9 cellular contexts compared by ENCODE assay signal in genomic region chr20:62977613-62978558, GRCh38. TPM values are rescaled to one million over a fixed set of nuclear protein-coding genes. Genes with fewer than 3 reads are reported as not detected.
DNase-seq lines count a peak whose midpoint lies in the region; ATAC-seq and TF ChIP-seq lines count a peak whose summit lies in the region.
"Had no signal": no experiment of that assay in that cellular context is flagged by ENCODE, and none has a peak within 500 bp of the region (broad histone marks: within the 10 kb centered on the region; RNA-seq: fewer than 3 reads in every experiment).

No MANE protein-coding gene starts in this region.

- peak overlapping the region; percentile 83 for H3K4me3 Mint-ChIP-seq in CD4-positive, alpha-beta T cell
- H3K4me3 Mint-ChIP-seq in glutamatergic neuron (ENCODE audit: unreplicated experiment) = no peak overlapping the region

- H3K27me3 ChIP-seq in CD4-positive, alpha-beta T cell (ENCODE audit: control insufficient read depth, insufficient read depth, low read length) = peaks cover 67% of the 10 kb centered on the region
- peaks cover 0 to 59% (median 30%) of the 10 kb centered on the region in 4 donors for H3K27me3 ChIP-seq in upper lobe of left lung

- POLR2A ChIA-PET in CD4-positive, alpha-beta T cell (lab: Charles Lee) = interaction anchor here (1.0 to 3.0 kb wide), 3 partner anchors 24 to 60 kb away, joined by 3 to 21 read pairs (median 3); partner anchors contain the start of gene DIDO1

- H3K9me3 ChIP-seq in CD4-positive, alpha-beta T cell (ENCODE audit: control insufficient read depth, low read length) = no peaks in the 10 kb centered on the region
- H3K9me3 ChIP-seq in upper lobe of left lung = no peaks in the 10 kb centered on the region

- H3K36me3 Mint-ChIP-seq in CD4-positive, alpha-beta T cell (ENCODE audit: low read depth) = no peaks in the 10 kb centered on the region
- H3K36me3 Mint-ChIP-seq in glutamatergic neuron (ENCODE audit: unreplicated experiment) = no peaks in the 10 kb centered on the region

- no peak for TF ChIP-seq POLR2A in upper lobe of left lung (IDR thresholded peaks at IDR 0.05)

- peaks cover 74% of the 10 kb centered on the region for H3K27me3 Mint-ChIP-seq in CD4-positive, alpha-beta T cell
- H3K27me3 Mint-ChIP-seq in glutamatergic neuron (ENCODE audit: unreplicated experiment) = peaks cover 3% of the 10 kb centered on the region

- WGBS in upper lobe of left lung, 2 donors = 56 to 57% methylated on average over 28 to 38 of the region's 38 CpGs

- H3K4me1 Mint-ChIP-seq in CD4-positive, alpha-beta T cell (ENCODE audit: low read depth) = peaks cover 38% of the 10 kb centered on the region
- peaks cover 26% of the 10 kb centered on the region for H3K4me1 Mint-ChIP-seq in glutamatergic neuron (ENCODE audit: low read depth, unreplicated experiment)

- intact Hi-C loops in CD4-positive, alpha-beta T cell (cut with DNase I, micrococcal nuclease) = no loop called here

- DNase-seq in CD4-positive, alpha-beta T cell = peak; percentile 49 to 93 (median 78)
- DNase-seq in HUDEP-2 (lab: John Stamatoyannopoulos, UW; ENCODE audit: unreplicated experiment in 76 of 76) (peak in 59 of 76 experiments; percentile 7 to 78 (median 44)), glutamatergic neuron (no peak), cortex of kidney (lab: John Stamatoyannopoulos, UW) (no peak), upper lobe of left lung (no peak), mesenteric fat pad (ENCODE audit: low spot score) (no peak)
- peak; percentile 76 for DNase-seq in activated CD4-positive, CD25-positive, alpha-beta regulatory T cell treated with anti-CD3 and anti-CD28 coated beads, Interleukin-2, amount 50 U/mL, for 72 hours

- peak; percentile 83 for ATAC-seq in CD4-positive, alpha-beta T cell (ENCODE audit: poor library complexity)
- ATAC-seq in GM19397 (IDR thresholded peaks at IDR 0.05; ENCODE audit: unreplicated experiment) = peak; percentile 49
- no peak for ATAC-seq in upper lobe of left lung (ENCODE audit: low FRiP score in 2 of 2)

- H3K4me3 ChIP-seq in upper lobe of left lung = no peak overlapping the region

- CTCF ChIA-PET in CD4-positive, alpha-beta T cell (lab: Charles Lee) = interaction anchor here (0.5 to 3.3 kb wide), 2 partner anchors 31 to 74 kb away, joined by 3 to 24 read pairs; no protein-coding TSS in a partner anchor

- peak overlapping the region; percentile 80 for H3K27ac Mint-ChIP-seq in CD4-positive, alpha-beta T cell
- H3K27ac Mint-ChIP-seq in glutamatergic neuron (ENCODE audit: unreplicated experiment) = peak overlapping the region; percentile 68

- H3K9me3 Mint-ChIP-seq in CD4-positive, alpha-beta T cell = no peaks in the 10 kb centered on the region
- H3K9me3 Mint-ChIP-seq in glutamatergic neuron (ENCODE audit: unreplicated experiment) = peaks cover 9% of the 10 kb centered on the region

- no peak for TF ChIP-seq EP300 in upper lobe of left lung (IDR thresholded peaks at IDR 0.05)

- no peaks in the 10 kb centered on the region for H3K36me3 ChIP-seq in upper lobe of left lung

- no peak overlapping the region for H3K27ac ChIP-seq in CD4-positive, alpha-beta T cell (ENCODE audit: low read depth, low read length)
- no peak overlapping the region for H3K27ac ChIP-seq in upper lobe of left lung
- H3K27ac ChIP-seq: epithelial cell of prostate had no signal

- H3K4me1 ChIP-seq in upper lobe of left lung = peaks cover 2 to 20% (median 3%) of the 10 kb centered on the region in 4 donors

- TF ChIP-seq CTCF in CD4-positive, alpha-beta T cell (IDR thresholded peaks at IDR 0.05) = no peak
- TF ChIP-seq CTCF in glutamatergic neuron (IDR thresholded peaks at IDR 0.05; ENCODE audit: partially characterized antibody, unreplicated experiment) (no peak), upper lobe of left lung (IDR thresholded peaks at IDR 0.05) (no peak)

RNA-seq across cellular contexts. Expression of gene SLC17A9, which starts 25.4 kb away (rescaled TPM):
- total RNA-seq in CD4-positive, alpha-beta T cell = 1 to 10 TPM; 3.5 to 5.5 TPM
- total RNA-seq in glutamatergic neuron (ENCODE audit: unreplicated experiment) (1.8 TPM), upper lobe of left lung (10 to 100 TPM in 4 of 6 donors, 1 to 10 TPM in 2; 3.8 to 18.5 (median 14.4) TPM), mesenteric fat pad (12.7 TPM)

RNA-seq across cellular contexts. Expression of gene BHLHE23, which starts 28.9 kb away (rescaled TPM):
- total RNA-seq in CD4-positive, alpha-beta T cell = not detected
- total RNA-seq in glutamatergic neuron (ENCODE audit: unreplicated experiment) = 23.9 TPM
- total RNA-seq in upper lobe of left lung = not detected
- total RNA-seq in mesenteric fat pad = not detected

RNA-seq across cellular contexts. Expression of gene GID8, which starts 39.9 kb away (rescaled TPM):
- total RNA-seq in CD4-positive, alpha-beta T cell = 10 to 100 TPM; 39.6 to 46.1 TPM
- total RNA-seq in glutamatergic neuron (ENCODE audit: unreplicated experiment) (57.8 TPM), upper lobe of left lung (10 to 100 TPM; 18.6 to 33.2 (median 26.3) TPM), mesenteric fat pad (22.6 TPM)

RNA-seq across cellular contexts. Expression of gene DIDO1, which starts 51.6 kb away (rescaled TPM):
- 10 to 100 TPM; 51.9 to 54.3 TPM for total RNA-seq in CD4-positive, alpha-beta T cell
- total RNA-seq in glutamatergic neuron (ENCODE audit: unreplicated experiment) (77.8 TPM), upper lobe of left lung (100 to 1,000 TPM in 1 of 6 donors, 10 to 100 TPM in 5; 51.6 to 109 (median 58.9) TPM), mesenteric fat pad (39.0 TPM)

Comparison
In these comparisons a context has a peak if more than half of its experiments do, and no peak if none do; other contexts are left out.
1. ATAC-seq: peak in CD4-positive, alpha-beta T cell (single experiment) and GM19397 (single experiment); none in upper lobe of left lung (0 of 2).
2. DNase-seq: peak in CD4-positive, alpha-beta T cell (10 of 10), HUDEP-2 (59 of 76) and activated CD4-positive, CD25-positive, alpha-beta regulatory T cell treated with anti-CD3 and anti-CD28 coated beads, Interleukin-2, amount 50 U/mL, for 72 hours (single experiment); none in glutamatergic neuron (single experiment), cortex of kidney (single experiment), upper lobe of left lung (0 of 2) and mesenteric fat pad (single experiment).
3. RNA of gene BHLHE23, which starts 28.9 kb away (total RNA-seq): 23.9 TPM in glutamatergic neuron (single experiment); not detected in CD4-positive, alpha-beta T cell, not detected in upper lobe of left lung and not detected in mesenteric fat pad (single experiment); every median in the first group is over 10 times any median in the second.